Comparison of ENCODE assay signal across 4 cellular contexts in genomic region chr17:46717999-46718398, GRCh38.
"Had no signal": no experiment of that assay in that cellular context is flagged by ENCODE, and none has a peak within 500 bp of the region (broad histone marks: within the 10 kb centered on the region; RNA-seq: fewer than 3 reads in every experiment).

No MANE protein-coding gene starts in this region.

- DNase-seq: IMR-90 had no signal

- H3K27ac ChIP-seq: HL-60 had no signal

- FAIRE-seq: HepG2, K562 had no signal

- H3K4me3 ChIP-seq: K562 had no signal
